Comparison of ENCODE assay signal across 9 cellular contexts in genomic region chr12:1117371-1117770, GRCh38.
A peak's percentile ranks its signal among the peaks of the same experiment; 100 is the strongest.
DNase-seq lines count a peak whose midpoint lies in the region; ATAC-seq, FAIRE-seq and TF ChIP-seq lines count a peak whose summit lies in the region.
"Had no signal": no experiment of that assay in that cellular context is flagged by ENCODE, and none has a peak within 500 bp of the region (broad histone marks: within the 10 kb centered on the region; RNA-seq: fewer than 3 reads in every experiment).

No MANE protein-coding gene starts in this region.

- no peaks in the 10 kb centered on the region for H3K36me3 Mint-ChIP-seq in activated naive CD4-positive, alpha-beta T cell treated with anti-CD3 and anti-CD28 coated beads, Interleukin-2, amount 50 U/mL, for 72 hours

- intact Hi-C loops in kidney (cut with DNase I) = loop anchor here (5.0 kb wide), 1 partner anchor 465 kb away; no protein-coding TSS in a partner anchor

- no peak for ATAC-seq in GM19397 (IDR thresholded peaks at IDR 0.05; ENCODE audit: unreplicated experiment)
- ATAC-seq in activated naive CD4-positive, alpha-beta T cell treated with anti-CD3 and anti-CD28 coated beads, Interleukin-2, amount 50 U/mL, for 72 hours = no peak

- no peaks in the 10 kb centered on the region for H3K9me3 Mint-ChIP-seq in activated naive CD4-positive, alpha-beta T cell treated with anti-CD3 and anti-CD28 coated beads, Interleukin-2, amount 50 U/mL, for 72 hours

- FAIRE-seq in GM18507 (lab: Jason Lieb, UNC) = peak; percentile 26
- no peak for FAIRE-seq in kidney (lab: Jason Lieb, UNC)

- no peak overlapping the region for H3K4me3 ChIP-seq in epithelial cell of esophagus (ENCODE audit: low read length)
- no peak overlapping the region for H3K4me3 ChIP-seq in skeletal muscle cell (ENCODE audit: low read depth, low read length)
- H3K4me3 ChIP-seq in kidney (ENCODE audit: low read length in 2 of 2) = no peak overlapping the region
- H3K4me3 ChIP-seq: BLaER1 treated with 17β-estradiol and CSF1 and Interleukin-3, amounts not matched to agents 10 nM and 100 nM; Peyer's patch had no signal

- TF ChIP-seq CTCF in epithelial cell of esophagus (IDR thresholded peaks at IDR 0.05; ENCODE audit: insufficient read depth, low read depth, low read length, missing control alignments) (no peak), kidney (IDR thresholded peaks at IDR 0.05; ENCODE audit: borderline replicate concordance, extremely low read depth, insufficient read depth) (no peak)

- H3K9ac ChIP-seq in kidney (ENCODE audit: low read length in 2 of 2) = no peak overlapping the region
- H3K9ac ChIP-seq: BLaER1 treated with 17β-estradiol and CSF1 and Interleukin-3, amounts not matched to agents 10 nM and 100 nM had no signal

- H3K27ac Mint-ChIP-seq in activated naive CD4-positive, alpha-beta T cell treated with anti-CD3 and anti-CD28 coated beads, Interleukin-2, amount 50 U/mL, for 72 hours = no peak overlapping the region

- H3K4me1 ChIP-seq in kidney (ENCODE audit: control insufficient read depth in 1 of 2, insufficient read depth in 1 of 2, low read depth in 1 of 2, low read length in 2 of 2) = no peaks in the 10 kb centered on the region
- H3K4me1 ChIP-seq: BLaER1 treated with 17β-estradiol and CSF1 and Interleukin-3, amounts not matched to agents 10 nM and 100 nM; Peyer's patch had no signal

- no peak for DNase-seq in GM18507 (ENCODE audit: extremely low spot score, insufficient read length, low read depth)
- DNase-seq in RPMI7951 (ENCODE audit: low read depth) = peak; percentile 1
- peak; percentile 38 for DNase-seq in epithelial cell of esophagus (ENCODE audit: low read depth)
- DNase-seq in skeletal muscle cell (ENCODE audit: low read depth) = peak; percentile 5
- no peak for DNase-seq in kidney
- DNase-seq in activated naive CD4-positive, alpha-beta T cell treated with anti-CD3 and anti-CD28 coated beads, Interleukin-2, amount 50 U/mL, for 72 hours (ENCODE audit: low spot score in 2 of 2) = no peak

- no peak overlapping the region for H3K27ac ChIP-seq in kidney (ENCODE audit: low read depth in 2 of 2, low read length in 2 of 2)
- H3K27ac ChIP-seq: BLaER1 treated with 17β-estradiol and CSF1 and Interleukin-3, amounts not matched to agents 10 nM and 100 nM; Peyer's patch had no signal

- H3K36me3 ChIP-seq in kidney (ENCODE audit: control insufficient read depth in 1 of 2, insufficient read depth in 2 of 2, low read length in 2 of 2) = no peaks in the 10 kb centered on the region
- H3K36me3 ChIP-seq: Peyer's patch had no signal

- H3K9me3 ChIP-seq in kidney (ENCODE audit: control insufficient read depth in 1 of 2, low read length in 2 of 2) = no peaks in the 10 kb centered on the region
- H3K9me3 ChIP-seq: BLaER1 treated with 17β-estradiol and CSF1 and Interleukin-3, amounts not matched to agents 10 nM and 100 nM; Peyer's patch had no signal

Comparison
In these comparisons a context has a peak if more than half of its experiments do, and no peak if none do; other contexts are left out.
1. DNase-seq: peak in RPMI7951 (single experiment), epithelial cell of esophagus (single experiment) and skeletal muscle cell (single experiment); none in GM18507 (single experiment), kidney (single experiment) and activated naive CD4-positive, alpha-beta T cell treated with anti-CD3 and anti-CD28 coated beads, Interleukin-2, amount 50 U/mL, for 72 hours (0 of 2).